ENCODE assay signal across 1 cellular context in the genomic region with DNA sequence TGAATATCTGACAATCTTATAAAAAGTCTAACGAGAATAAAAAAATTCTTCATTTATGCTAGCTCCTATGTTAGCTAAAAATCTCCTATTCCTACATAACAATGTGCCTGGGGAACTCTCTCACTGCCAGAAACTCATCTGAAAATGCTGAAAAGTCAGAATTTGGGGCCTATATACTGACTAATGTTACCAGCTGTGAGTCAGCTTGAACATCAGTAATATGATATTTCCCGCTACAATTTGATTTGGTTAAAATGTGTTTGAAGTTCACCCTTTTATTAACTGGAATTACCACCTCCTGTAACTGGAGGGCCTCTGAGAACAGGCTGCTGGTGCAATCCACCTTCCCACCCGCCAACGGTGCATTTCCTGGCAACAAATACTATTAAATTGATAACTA.
TF ChIP-seq lines count a peak whose summit lies in the region.

No MANE protein-coding gene starts in this region.

TF ChIP-seq in SK-N-SH, 30 proteins besides CTCF, POLR2A, EP300 and RAD21:
- TF ChIP-seq JUND (IDR thresholded peaks at IDR 0.05) (0 out of 2 replicates have a peak, but pooled peaks have one; percentile 20), RCOR1 (IDR thresholded peaks at IDR 0.05; ENCODE audit: low read length) (no peak), TCF12 (IDR thresholded peaks at IDR 0.05) (peak; percentile 10; the same call in 1 of the 2 replicates), NFIC (IDR thresholded peaks at IDR 0.05; ENCODE audit: borderline replicate concordance) (no peak), SMC3 (IDR thresholded peaks at IDR 0.05; ENCODE audit: low read depth, low read length) (no peak), NRF1 (IDR thresholded peaks at IDR 0.05; ENCODE audit: low read depth, low read length) (no peak), SIN3A (IDR thresholded peaks at IDR 0.05; ENCODE audit: borderline replicate concordance, low read depth, low read length) (no peak), FOSL2 (IDR thresholded peaks at IDR 0.05; ENCODE audit: borderline replicate concordance, low read depth) (peak; percentile 31; the same call in 1 of the 2 replicates)
- TF ChIP-seq, protein P1, sequence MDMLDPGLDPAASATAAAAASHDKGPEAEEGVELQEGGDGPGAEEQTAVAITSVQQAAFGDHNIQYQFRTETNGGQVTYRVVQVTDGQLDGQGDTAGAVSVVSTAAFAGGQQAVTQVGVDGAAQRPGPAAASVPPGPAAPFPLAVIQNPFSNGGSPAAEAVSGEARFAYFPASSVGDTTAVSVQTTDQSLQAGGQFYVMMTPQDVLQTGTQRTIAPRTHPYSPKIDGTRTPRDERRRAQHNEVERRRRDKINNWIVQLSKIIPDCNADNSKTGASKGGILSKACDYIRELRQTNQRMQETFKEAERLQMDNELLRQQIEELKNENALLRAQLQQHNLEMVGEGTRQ (IDR thresholded peaks at IDR 0.05; ENCODE audit: borderline replicate concordance, low read depth, low read length), result no peak
